ENCODE assay signal across 39 cellular contexts in genomic region chr16:71453051-71453450, GRCh38. TPM values are rescaled to one million over a fixed set of nuclear protein-coding genes. Genes with fewer than 3 reads are reported as not detected.
"Had no signal": no experiment of that assay in that cellular context is flagged by ENCODE, and none has a peak within 500 bp of the region (broad histone marks: within the 10 kb centered on the region; RNA-seq: fewer than 3 reads in every experiment).

No MANE protein-coding gene starts in this region.

- H3K27me3 ChIP-seq: ascending aorta, cardiac muscle cell, Peyer's patch, SJSA1 had no signal

- ATAC-seq: activated CD8-positive, alpha-beta T cell treated with anti-CD3 and anti-CD28 coated beads for 36 hours; activated T-cell treated with anti-CD3 and anti-CD28 coated beads, Interleukin-2, amount 50 U/mL, for 72 hours; activated T-helper 17 cell treated with anti-CD3 and anti-CD28 coated beads, Interleukin-2, amount 50 U/mL, for 72 hours; PC-3 had no signal

- H3K27ac ChIP-seq: ascending aorta, cardiac muscle cell, Peyer's patch, SJSA1, WERI-Rb-1 had no signal

- H3K4me1 ChIP-seq: ascending aorta, Peyer's patch, SJSA1 had no signal

- H3K9ac ChIP-seq: SK-N-SH had no signal

- DNase-seq: activated CD4-positive, alpha-beta T cell treated with anti-CD3 and anti-CD28 coated beads, Interleukin-2, amount 10 ng/mL, durations not matched to agents 24 days and 14 days; activated CD4-positive, alpha-beta T cell treated with anti-CD3 and anti-CD28 coated beads, Interleukin-2, amount 50 U/mL, for 4 hours; activated CD8-positive, alpha-beta T cell treated with anti-CD3 and anti-CD28 coated beads for 36 hours; activated effector memory CD4-positive, alpha-beta T cell treated with anti-CD3 and anti-CD28 coated beads, Interleukin-2, amount 50 U/mL, for 16 hours; activated naive CD4-positive, alpha-beta T cell; activated naive CD4-positive, alpha-beta T cell treated with anti-CD3 and anti-CD28 coated beads, Interleukin-2, amount 50 U/mL, for 16 hours; activated naive CD8-positive, alpha-beta T cell treated with anti-CD3 and anti-CD28 coated beads for 36 hours; activated T-cell treated with anti-CD3 and anti-CD28 coated beads, Interleukin-2, amount 50 U/mL, for 1 hour; activated T-cell treated with anti-CD3 and anti-CD28 coated beads, Interleukin-2, amount 50 U/mL, for 72 hours; amygdala; Kasumi-1; KG1; MM.1S; MV-4-11; NCI-H1092; NCI-H1436 treated with DMSO at 0.1 percent for 48 hours; NCI-H1694 treated with DMSO at 0.1 percent for 48 hours; NCI-H2029 treated with DMSO at 0.1 percent for 48 hours; NCI-H2107; NCI-H2171; NCI-H446; NCI-H510A treated with DMSO at 0.1 percent for 48 hours; NCI-H526 treated with DMSO at 0.1 percent for 48 hours; NCI-H82; PC-3; Peyer's patch; RPMI8226; SHP77 treated with DMSO at 0.1 percent for 48 hours; SK-N-SH; SW 1271; T-helper 1 cell; T-helper 2 cell; T-helper 9 cell; WERI-Rb-1 had no signal

- H3K4me2 ChIP-seq: SK-N-SH had no signal

- H3K4me3 ChIP-seq: ascending aorta, cardiac muscle cell, Peyer's patch, SJSA1 had no signal

RNA-seq across cellular contexts. Expression of gene TLE7, which starts 11.2 kb away (rescaled TPM):
- total RNA-seq: activated CD4-positive, alpha-beta T cell treated with anti-CD3 and anti-CD28 coated beads, Interleukin-2, amount 10 ng/mL, durations not matched to agents 24 days and 14 days; activated CD8-positive, alpha-beta memory T cell treated with anti-CD3 and anti-CD28 coated beads for 36 hours; activated CD8-positive, alpha-beta T cell treated with anti-CD3 and anti-CD28 coated beads for 36 hours; activated naive CD8-positive, alpha-beta T cell treated with anti-CD3 and anti-CD28 coated beads for 36 hours; activated T-cell treated with anti-CD3 and anti-CD28 coated beads, Interleukin-2, amount 50 U/mL, for 72 hours; activated T-helper 17 cell treated with anti-CD3 and anti-CD28 coated beads, Interleukin-2, amount 50 U/mL, for 72 hours; ascending aorta; cardiac muscle cell; PC-3; Peyer's patch; SJSA1 had no signal
- polyA plus RNA-seq: cardiac muscle cell, SK-N-SH had no signal

RNA-seq across cellular contexts. Expression of gene ZNF19, which starts 36.1 kb away (rescaled TPM):
- total RNA-seq: ascending aorta had no signal
